10 cellular contexts compared by ENCODE assay signal in genomic region chr10:102870221-102870620, GRCh38. TPM values are rescaled to one million over a fixed set of nuclear protein-coding genes. Genes with fewer than 3 reads are reported as not detected.
DNase-seq lines count a peak whose midpoint lies in the region; ATAC-seq and TF ChIP-seq lines count a peak whose summit lies in the region.
"Had no signal": no experiment of that assay in that cellular context is flagged by ENCODE, and none has a peak within 500 bp of the region (broad histone marks: within the 10 kb centered on the region; RNA-seq: fewer than 3 reads in every experiment).

No MANE protein-coding gene starts in this region.

- H3K27me3 ChIP-seq in HCT116 (ENCODE audit: insufficient read depth, low read length), result no peaks in the 10 kb centered on the region

- CTCF ChIA-PET in HCT116 (lab: Charles Lee), result no interaction called here

- no peaks in the 10 kb centered on the region for H4K20me1 ChIP-seq in HCT116 (ENCODE audit: insufficient read depth)

- no peaks in the 10 kb centered on the region for H3K9me2 ChIP-seq in HCT116 (ENCODE audit: insufficient read depth)

- peaks cover 0 to 5% of the 10 kb centered on the region in 2 experiments; a peak in 2 of 4 replicates for H3K4me1 ChIP-seq in HCT116 (ENCODE audit: control insufficient read depth in 1 of 2, insufficient read depth in 2 of 2, low read length in 2 of 2)

- TF ChIP-seq POLR2A in HCT116 (IDR thresholded peaks at IDR 0.05; ENCODE audit: borderline replicate concordance, extremely low read depth, insufficient read depth, insufficient read length) (no peak), erythroblast (IDR thresholded peaks at IDR 0.05; ENCODE audit: low read length) (no peak)

- BruUV-seq in HCT116 (replicated peaks; lab: Mats Ljungman, UMichigan), result no TSS peak

- ATAC-seq in HCT116, result no peak
- no peak for ATAC-seq in activated naive CD8-positive, alpha-beta T cell treated with anti-CD3 and anti-CD28 coated beads, Interleukin-2, amount 50 U/mL, for 24 hours
- ATAC-seq in GM21786 (IDR thresholded peaks at IDR 0.05; ENCODE audit: unreplicated experiment), result no peak
- ATAC-seq in HG03175 (IDR thresholded peaks at IDR 0.05; ENCODE audit: unreplicated experiment), result no peak

- H3K36me3 Mint-ChIP-seq in activated naive CD8-positive, alpha-beta T cell treated with anti-CD3 and anti-CD28 coated beads, Interleukin-2, amount 50 U/mL, for 24 hours (ENCODE audit: low read depth), result peaks cover 4% of the 10 kb centered on the region

- RAD21 ChIA-PET in HCT116 (lab: Charles Lee; ENCODE audit: low non-redundant PET in 1 of 2, low total read pairs in 2 of 2, uncharacterized antibody in 2 of 2, unreplicated experiment in 2 of 2), result no interaction called here

- peak overlapping the region; percentile 63 for H3K4me3 Mint-ChIP-seq in activated naive CD8-positive, alpha-beta T cell treated with anti-CD3 and anti-CD28 coated beads, Interleukin-2, amount 50 U/mL, for 24 hours

- POLR2A ChIA-PET in HCT116 (lab: Charles Lee), result no interaction called here

- no peak overlapping the region for H2AFZ ChIP-seq in HCT116 (ENCODE audit: low read depth, low read length, poor library complexity, severe bottlenecking)

- intact Hi-C loops in HCT116 (cut with micrococcal nuclease), result no loop called here

- H3K4me2 ChIP-seq in HCT116 (ENCODE audit: low read length), result no peak overlapping the region

- no peak for TF ChIP-seq RAD21 in HCT116 (IDR thresholded peaks at IDR 0.05; ENCODE audit: low read depth)

- H3K9me3 Mint-ChIP-seq in activated naive CD8-positive, alpha-beta T cell treated with anti-CD3 and anti-CD28 coated beads, Interleukin-2, amount 50 U/mL, for 24 hours, result no peaks in the 10 kb centered on the region

- H3K4me3 ChIP-seq in HCT116 (replicated peaks in 1 of 2; ENCODE audit: low read depth in 1 of 2, low read length in 2 of 2), result no peak overlapping the region
- peak overlapping the region; percentile 52 for H3K4me3 ChIP-seq in skeletal muscle cell (ENCODE audit: low read depth, low read length)

- no peaks in the 10 kb centered on the region for H3K36me3 ChIP-seq in HCT116 (ENCODE audit: control insufficient read depth in 1 of 2, insufficient read depth in 2 of 2, low read length in 2 of 2)

- DNase-seq in HCT116 (ENCODE audit: low read depth, low spot score) (no peak), iPS-NIHi11 (ENCODE audit: low spot score) (peak; percentile 15), skeletal muscle cell (ENCODE audit: low read depth) (no peak), erythroblast (lab: John Stamatoyannopoulos, UW) (no peak)
- no peak for DNase-seq in activated naive CD8-positive, alpha-beta T cell treated with anti-CD3 and anti-CD28 coated beads, Interleukin-2, amount 50 U/mL, for 24 hours
- no peak for DNase-seq in activated CD4-positive, alpha-beta T cell treated with anti-CD3 and anti-CD28 coated beads for 4 hours
- DNase-seq: NCI-H1048 had no signal

- no peak for TF ChIP-seq CTCF in HCT116 (IDR thresholded peaks at IDR 0.05 in 2 of 3, conservative IDR thresholded peaks at IDR 0.05 in 1 of 3; ENCODE audit: borderline replicate concordance in 1 of 3, insufficient read depth in 1 of 3, low read depth in 2 of 3, low read length in 2 of 3)

- no peak overlapping the region for H3K27ac Mint-ChIP-seq in activated naive CD8-positive, alpha-beta T cell treated with anti-CD3 and anti-CD28 coated beads, Interleukin-2, amount 50 U/mL, for 24 hours

- peaks cover 13% of the 10 kb centered on the region for H3K4me1 Mint-ChIP-seq in activated naive CD8-positive, alpha-beta T cell treated with anti-CD3 and anti-CD28 coated beads, Interleukin-2, amount 50 U/mL, for 24 hours

- H3K27ac ChIP-seq in HCT116 (ENCODE audit: low read depth, low read length), result no peak overlapping the region

- peaks cover 27% of the 10 kb centered on the region for H3K27me3 Mint-ChIP-seq in activated naive CD8-positive, alpha-beta T cell treated with anti-CD3 and anti-CD28 coated beads, Interleukin-2, amount 50 U/mL, for 24 hours

- no peak overlapping the region for H3K9ac ChIP-seq in HCT116 (ENCODE audit: low read length)

- no peaks in the 10 kb centered on the region for H3K9me3 ChIP-seq in HCT116 (ENCODE audit: control insufficient read depth in 1 of 2, insufficient read depth in 1 of 2, low read depth in 1 of 2, low read length in 2 of 2)

- H3K79me2 ChIP-seq in HCT116 (ENCODE audit: insufficient read depth, low read length), result no peaks in the 10 kb centered on the region

TF ChIP-seq in HCT116, 20 proteins besides CTCF, POLR2A, EP300 and RAD21:
- TF ChIP-seq MAX (IDR thresholded peaks at IDR 0.05), result no peak
- peak; percentile 24; the same call in 1 of the 2 replicates for TF ChIP-seq POLR2AphosphoS5 (IDR thresholded peaks at IDR 0.05; ENCODE audit: low read depth, low read length)

RNA-seq across cellular contexts. Expression of gene AS3MT, which starts 1.0 kb away (rescaled TPM):
- 0.79 TPM for total RNA-seq in HCT116 (2021; ENCODE audit: unreplicated experiment)
- 0.07 and 0.12 TPM in 2 replicates for polyA plus RNA-seq in HCT116 (2012)
- total RNA-seq: OCI-LY7 had no signal

RNA-seq across cellular contexts. Expression of gene BORCS7, which starts 16.2 kb away (rescaled TPM):
- total RNA-seq in HCT116 (2021; ENCODE audit: unreplicated experiment), result 15.9 TPM
- 16.4 and 18.4 TPM in 2 replicates for polyA plus RNA-seq in HCT116 (2012)

RNA-seq across cellular contexts. Expression of gene CYP17A1, which starts 33.0 kb away (rescaled TPM):
- 4.0 TPM for total RNA-seq in HCT116 (2021; ENCODE audit: unreplicated experiment)
- polyA plus RNA-seq in HCT116 (2012), result 0.04 TPM in 2 replicates
- total RNA-seq: OCI-LY7 had no signal

RNA-seq across cellular contexts. Expression of gene CNNM2, which starts 47.9 kb away (rescaled TPM):
- 23.1 TPM for total RNA-seq in HCT116 (2021; ENCODE audit: unreplicated experiment)
- 13.8 and 14.6 TPM in 2 replicates for polyA plus RNA-seq in HCT116 (2012)
